ENCODE assay signal across 1 cellular context in genomic region chr7:155303039-155303593, GRCh38.
TF ChIP-seq lines count a peak whose summit lies in the region.

No MANE protein-coding gene starts in this region.

TF ChIP-seq in GM12878, 131 proteins besides CTCF, POLR2A, EP300 and RAD21:
- TF ChIP-seq IKZF1 (conservative IDR thresholded peaks at IDR 0.05) (no peak), RUNX3 (IDR thresholded peaks at IDR 0.05; ENCODE audit: low read length) (no peak), CEBPB (IDR thresholded peaks at IDR 0.05; ENCODE audit: borderline replicate concordance in 1 of 2, low read depth in 2 of 2, low read length in 2 of 2) (no peak), TCF3 (IDR thresholded peaks at IDR 0.05; ENCODE audit: borderline replicate concordance, insufficient read depth, low read depth, low read length) (no peak), BHLHE40 (IDR thresholded peaks at IDR 0.05; ENCODE audit: borderline replicate concordance in 1 of 2, low read depth in 2 of 2, low read length in 1 of 2) (no peak), RELB (IDR thresholded peaks at IDR 0.05; ENCODE audit: low read depth) (no peak), KLF5 (IDR thresholded peaks at IDR 0.05; ENCODE audit: partially characterized antibody) (no peak), RB1 (IDR thresholded peaks at IDR 0.05; ENCODE audit: borderline replicate concordance) (no peak), ZNF207 (IDR thresholded peaks at IDR 0.05; ENCODE audit: borderline replicate concordance) (no peak)
